ENCODE assay signal across 22 cellular contexts in genomic region chr4:2397596-2398379, GRCh38. TPM values are rescaled to one million over a fixed set of nuclear protein-coding genes. Genes with fewer than 3 reads are reported as not detected.
DNase-seq lines count a peak whose midpoint lies in the region; ATAC-seq, FAIRE-seq and TF ChIP-seq lines count a peak whose summit lies in the region.
"Had no signal": no experiment of that assay in that cellular context is flagged by ENCODE, and none has a peak within 500 bp of the region (broad histone marks: within the 10 kb centered on the region; RNA-seq: fewer than 3 reads in every experiment).

No MANE protein-coding gene starts in this region.

- peaks cover 22% of the 10 kb centered on the region for H3K79me1 ChIP-seq in mesenchymal stem cell (replicated peaks; ENCODE audit: low read length, poor library complexity, severe bottlenecking)

- H3K18ac ChIP-seq in mesenchymal stem cell (ENCODE audit: low read depth in 1 of 2, low read length in 2 of 2): no peak overlapping the region

- in situ Hi-C loops in K562 (cut with MboI): no loop called here

- BruUV-seq in K562 (replicated peaks; lab: Mats Ljungman, UMichigan): no TSS peak

- H2BK12ac ChIP-seq in mesenchymal stem cell (ENCODE audit: low read length in 2 of 2): no peak overlapping the region

- H3K9me3 ChIP-seq in K562 (replicated peaks; ENCODE audit: control insufficient read depth, insufficient read depth, low read depth, low read length) (no peaks in the 10 kb centered on the region), mesenchymal stem cell (ENCODE audit: control insufficient read depth, low read length) (no peaks in the 10 kb centered on the region), BE2C (no peaks in the 10 kb centered on the region)
- H3K9me3 ChIP-seq: A549 had no signal

- DNase-seq in natural killer cell (no peak), K562 (ENCODE audit: extremely low read depth in 1 of 4, low spot score in 3 of 4) (no peak), mesenchymal stem cell (no peak), BE2C (no peak), GM23338 (ENCODE audit: low spot score) (no peak), SK-N-DZ (ENCODE audit: low spot score) (no peak)
- DNase-seq in natural killer cell treated with Interleukin-12 subunit alpha and Interleukin-12 subunit beta and Interleukin-15 and Interleukin-18, amount 100 ng/mL, for 72 hours (ENCODE audit: low spot score): no peak
- no peak for DNase-seq in stimulated activated naive CD4-positive, alpha-beta T cell (lab: John Stamatoyannopoulos, UW)
- DNase-seq: AML-193; CD8-positive, alpha-beta memory T cell; COR-L47; DMS153; DMS79; H9 had no signal

- H3K4me2 ChIP-seq in K562 (ENCODE audit: insufficient read depth, low read length): no peak overlapping the region
- H3K4me2 ChIP-seq in mesenchymal stem cell (ENCODE audit: low read length, poor library complexity, severe bottlenecking): no peak overlapping the region
- H3K4me2 ChIP-seq in GM23338: no peak overlapping the region
- H3K4me2 ChIP-seq: A549, BLaER1 had no signal

- no peaks in the 10 kb centered on the region for H3F3A ChIP-seq in GM23338 (replicated peaks; ENCODE audit: low read depth)

- H3K4me1 ChIP-seq in K562 (replicated peaks in 1 of 2; ENCODE audit: control insufficient read depth in 2 of 2, insufficient read depth in 2 of 2, low read length in 2 of 2) (peaks cover 51 to 88% of the 10 kb centered on the region in 2 experiments), mesenchymal stem cell (ENCODE audit: control insufficient read depth, insufficient read depth, low read depth, low read length) (peaks cover 71% of the 10 kb centered on the region), BE2C (0 out of 2 replicates have a peak, but pooled peaks cover 3% of the 10 kb centered on the region), GM23338 (ENCODE audit: insufficient read depth) (peaks cover 25% of the 10 kb centered on the region)

- H3K36me3 ChIP-seq in K562 (ENCODE audit: control insufficient read depth, insufficient read depth, low read length) (peaks cover 12% of the 10 kb centered on the region; the same call in 1 of the 3 replicates), mesenchymal stem cell (ENCODE audit: control insufficient read depth in 1 of 2, insufficient read depth in 2 of 2, low read depth in 1 of 2, low read length in 2 of 2) (peaks cover 0 to 13% of the 10 kb centered on the region in 2 experiments), BE2C (no peaks in the 10 kb centered on the region), GM23338 (ENCODE audit: insufficient read depth) (no peaks in the 10 kb centered on the region)
- H3K36me3 ChIP-seq: BLaER1 had no signal

- no peak for ATAC-seq in natural killer cell
- ATAC-seq in natural killer cell treated with Interleukin-12 subunit alpha and Interleukin-12 subunit beta and Interleukin-15 and Interleukin-18, amount 100 ng/mL, for 72 hours: no peak
- ATAC-seq in K562: no peak
- ATAC-seq in GM23338: no peak
- ATAC-seq: GM12878, HepG2 had no signal

- no peak overlapping the region for H2BK120ac ChIP-seq in mesenchymal stem cell (ENCODE audit: low read depth, low read length)

- H3K27me3 ChIP-seq in K562 (ENCODE audit: control insufficient read depth in 2 of 2, insufficient read depth in 2 of 2, low read length in 2 of 2) (no peaks in the 10 kb centered on the region), mesenchymal stem cell (ENCODE audit: control insufficient read depth in 1 of 2, insufficient read depth in 1 of 2, low read length in 2 of 2) (peaks cover 0 to 33% of the 10 kb centered on the region in 2 experiments), BE2C (no peaks in the 10 kb centered on the region), GM23338 (ENCODE audit: insufficient read depth) (no peaks in the 10 kb centered on the region)

- H3K14ac ChIP-seq in mesenchymal stem cell (ENCODE audit: low read length in 2 of 2): no peak overlapping the region

- H4K91ac ChIP-seq in mesenchymal stem cell (ENCODE audit: low read length): peak overlapping the region; percentile 28

- CTCF ChIA-PET in K562 (lab: Yijun Ruan, JAX; ENCODE audit: low intra/inter-chr PET ratio): no interaction called here

- no peak for TF ChIP-seq POLR2A in K562 (conservative IDR thresholded peaks at IDR 0.05)

- H3K79me2 ChIP-seq in K562 (ENCODE audit: control insufficient read depth, insufficient read depth, low read length) (peaks cover 80% of the 10 kb centered on the region), GM23338 (replicated peaks; ENCODE audit: insufficient read depth) (no peaks in the 10 kb centered on the region)

- H4K20me1 ChIP-seq in K562 (replicated peaks; ENCODE audit: control insufficient read depth, insufficient read depth, low read length): no peaks in the 10 kb centered on the region
- H4K20me1 ChIP-seq in GM23338 (replicated peaks; ENCODE audit: insufficient read depth): no peaks in the 10 kb centered on the region

- no peaks in the 10 kb centered on the region for H3K9me3 Mint-ChIP-seq in natural killer cell
- H3K9me3 Mint-ChIP-seq in natural killer cell treated with Interleukin-12 subunit alpha and Interleukin-12 subunit beta and Interleukin-15 and Interleukin-18, amount 100 ng/mL, for 72 hours: no peaks in the 10 kb centered on the region
- H3K9me3 Mint-ChIP-seq in GM23338: no peaks in the 10 kb centered on the region
- H3K9me3 Mint-ChIP-seq: CD8-positive, alpha-beta memory T cell; H9 had no signal

- H3K9me1 ChIP-seq in K562 (ENCODE audit: control insufficient read depth, insufficient read depth, low read length): peaks cover 6% of the 10 kb centered on the region

- no peak overlapping the region for H3K4ac ChIP-seq in mesenchymal stem cell (ENCODE audit: low read depth in 1 of 2, low read length in 2 of 2)

- no peak overlapping the region for H2BK5ac ChIP-seq in mesenchymal stem cell (ENCODE audit: low read depth, low read length, poor library complexity, severe bottlenecking)

- H2AFZ ChIP-seq in K562 (ENCODE audit: low read depth, low read length) (no peak overlapping the region), mesenchymal stem cell (ENCODE audit: low read depth, low read length) (no peak overlapping the region), GM23338 (no peak overlapping the region)

- H3K27ac ChIP-seq in K562 (ENCODE audit: extremely low read depth, low read depth, low read length) (no peak overlapping the region), mesenchymal stem cell (ENCODE audit: low read length, poor library complexity, severe bottlenecking) (no peak overlapping the region), GM23338 (ENCODE audit: low read depth) (no peak overlapping the region)
- H3K27ac ChIP-seq: 22Rv1, A549, BLaER1 had no signal

- H3K9me2 ChIP-seq in GM23338 (ENCODE audit: insufficient read depth): no peaks in the 10 kb centered on the region

- H3K36me3 Mint-ChIP-seq in natural killer cell: no peaks in the 10 kb centered on the region
- H3K36me3 Mint-ChIP-seq in natural killer cell treated with Interleukin-12 subunit alpha and Interleukin-12 subunit beta and Interleukin-15 and Interleukin-18, amount 100 ng/mL, for 72 hours: no peaks in the 10 kb centered on the region
- no peaks in the 10 kb centered on the region for H3K36me3 Mint-ChIP-seq in GM23338 (ENCODE audit: low read depth)

- H3K4me1 Mint-ChIP-seq in natural killer cell (peaks cover 50 to 73% of the 10 kb centered on the region in 2 donors), GM23338 (peaks cover 36% of the 10 kb centered on the region)
- peaks cover 44 to 53% of the 10 kb centered on the region in 2 donors for H3K4me1 Mint-ChIP-seq in natural killer cell treated with Interleukin-12 subunit alpha and Interleukin-12 subunit beta and Interleukin-15 and Interleukin-18, amount 100 ng/mL, for 72 hours (ENCODE audit: low read depth in 2 of 2)

- FAIRE-seq in K562 (lab: Jason Lieb, UNC): no peak
- FAIRE-seq: A549, GM12878, H1, HepG2 had no signal

- H4K8ac ChIP-seq in mesenchymal stem cell (ENCODE audit: low read length): no peak overlapping the region

- no peak overlapping the region for H2BK15ac ChIP-seq in mesenchymal stem cell (ENCODE audit: low read depth, poor library complexity, severe bottlenecking)

- no peak for TF ChIP-seq EP300 in K562 (IDR thresholded peaks at IDR 0.05; ENCODE audit: low read length)

- H3K4me3 ChIP-seq in K562 (no peak overlapping the region), mesenchymal stem cell (ENCODE audit: insufficient read depth in 1 of 2, low read depth in 1 of 2, low read length in 2 of 2) (no peak overlapping the region), BE2C (ENCODE audit: low read depth, low read length) (no peak overlapping the region), GM23338 (no peak overlapping the region)
- H3K4me3 ChIP-seq: A549, BLaER1, GM12878 had no signal

- 79% methylated on average over 17 of the region's 20 CpGs for WGBS in K562 (ENCODE audit: insufficient coverage, low coverage, missing lambda C conversion rate)
- 83% methylated on average over 20 of the region's 20 CpGs for WGBS in mesenchymal stem cell

- POLR2A ChIA-PET in K562 (lab: Yijun Ruan, JAX): interaction anchor here (0.6 to 1.2 kb wide), 2 partner anchors 9 to 13 kb away, joined by 3 to 4 read pairs; no protein-coding TSS in a partner anchor

- H3K4me3 Mint-ChIP-seq in natural killer cell: peak overlapping the region; percentile 28
- no peak overlapping the region for H3K4me3 Mint-ChIP-seq in natural killer cell treated with Interleukin-12 subunit alpha and Interleukin-12 subunit beta and Interleukin-15 and Interleukin-18, amount 100 ng/mL, for 72 hours
- H3K4me3 Mint-ChIP-seq in GM23338: no peak overlapping the region
- H3K4me3 Mint-ChIP-seq: CD14-positive monocyte, H9 had no signal

- H3K23ac ChIP-seq in mesenchymal stem cell (ENCODE audit: low read length in 2 of 2): no peak overlapping the region

- H3K27me3 Mint-ChIP-seq in natural killer cell (ENCODE audit: low read depth in 2 of 2): no peaks in the 10 kb centered on the region
- no peaks in the 10 kb centered on the region for H3K27me3 Mint-ChIP-seq in natural killer cell treated with Interleukin-12 subunit alpha and Interleukin-12 subunit beta and Interleukin-15 and Interleukin-18, amount 100 ng/mL, for 72 hours
- H3K27me3 Mint-ChIP-seq in GM23338 (ENCODE audit: insufficient read depth, low read depth, poor library complexity): peaks cover 22% of the 10 kb centered on the region

- TF ChIP-seq CTCF in natural killer cell (IDR thresholded peaks at IDR 0.05) (no peak), K562 (IDR thresholded peaks at IDR 0.05 in 2 of 3, conservative IDR thresholded peaks at IDR 0.05 in 1 of 3; ENCODE audit: insufficient read depth in 2 of 3, low read depth in 1 of 3, low read length in 3 of 3) (no peak), BE2C (IDR thresholded peaks at IDR 0.05; ENCODE audit: low read depth, low read length) (no peak), GM23338 (conservative IDR thresholded peaks at IDR 0.05; ENCODE audit: low read depth in 2 of 2) (no peak)

- H2AK5ac ChIP-seq in mesenchymal stem cell (ENCODE audit: low read length, severe bottlenecking): peak overlapping the region; percentile 23

- peak overlapping the region; percentile 19 to 39 for H3K27ac Mint-ChIP-seq in natural killer cell
- H3K27ac Mint-ChIP-seq in natural killer cell treated with Interleukin-12 subunit alpha and Interleukin-12 subunit beta and Interleukin-15 and Interleukin-18, amount 100 ng/mL, for 72 hours: no peak overlapping the region
- H3K27ac Mint-ChIP-seq in GM23338: no peak overlapping the region
- H3K27ac Mint-ChIP-seq: CD14-positive monocyte, H9 had no signal

- H3K9ac ChIP-seq in K562 (ENCODE audit: insufficient read depth in 1 of 2, low read depth in 2 of 2, low read length in 2 of 2) (peak overlapping the region in 1 of 2 experiments; percentile 29; a peak in 2 of 4 replicates), mesenchymal stem cell (ENCODE audit: low read length) (no peak overlapping the region)
- H3K9ac ChIP-seq: BLaER1 had no signal

- TF ChIP-seq RAD21 in K562 (CRISPR knock-in tag; conservative IDR thresholded peaks at IDR 0.05 in 1 of 2, IDR thresholded peaks at IDR 0.05 in 1 of 2): no peak

- intact Hi-C loops in natural killer cell (cut with micrococcal nuclease) (no loop called here), K562 (cut with micrococcal nuclease) (no loop called here)

RNA-seq across cellular contexts. Expression of gene ZFYVE28, which starts 20.7 kb away (rescaled TPM):
- 100 to 1,000 TPM in 2 of 3 donors, 10 to 100 TPM in 1; 85.4 to 107 (median 104) TPM for total RNA-seq in natural killer cell
- total RNA-seq in natural killer cell treated with Interleukin-12 subunit alpha and Interleukin-12 subunit beta and Interleukin-15 and Interleukin-18, amount 100 ng/mL, for 72 hours: 10 to 100 TPM; 13.8 to 25.6 TPM
- total RNA-seq in K562 (2011; cell fraction: chromatin; rRNA removed; ENCODE audit: low replicate concordance): 99.5 and 128 TPM in 2 replicates
- total RNA-seq in K562 (2011; cell fraction: nucleolus; rRNA removed): 69.4 and 77.0 TPM in 2 replicates
- total RNA-seq in K562 (2011; cell fraction: nucleoplasm; rRNA removed): 69.0 and 126 TPM in 2 replicates
- 11.9 and 15.6 TPM in 2 replicates for total RNA-seq in K562 (2014; rRNA removed)
- total RNA-seq in K562 (2014; rRNA removed; fragmentation: Illumina TruSeq; extraction: Trizol): 5.0 and 6.1 TPM in 2 replicates
- 10.7 and 11.0 TPM in 2 replicates for total RNA-seq in K562 (2015; rRNA removed; fragmentation: Illumina TruSeq; extraction: Trizol)
- 24.8 and 25.1 TPM in 2 replicates for total RNA-seq in K562 (2021)
- polyA plus RNA-seq in K562 (2011; rRNA removed): 8.2 and 13.7 TPM in 2 replicates
- polyA plus RNA-seq in K562 (2011; cell fraction: cytosol; rRNA removed): 10.1 and 10.3 TPM in 2 replicates
- polyA plus RNA-seq in K562 (2011; cell fraction: nucleus; rRNA removed): 85.0 and 102 TPM in 2 replicates
- polyA plus RNA-seq in K562 (2012): 15.0 and 16.5 TPM in 2 replicates
- 8.9 and 10.3 TPM in 2 replicates for polyA plus RNA-seq in K562 (2014; fragmentation: Illumina TruSeq; extraction: Trizol)
- 1 to 10 TPM; 1.3 to 2.1 TPM for polyA plus RNA-seq in K562 (2014; fragmentation: Nextera tagmentation; extraction: Ambion mirVana)
- 16.2 and 20.0 TPM in 2 replicates for polyA plus RNA-seq in K562 (2014; rRNA removed)
- polyA minus RNA-seq in K562 (2011; rRNA and poly(A)+ RNA removed): 10.9 and 12.1 TPM in 2 replicates
- 7.9 and 11.7 TPM in 2 replicates for polyA minus RNA-seq in K562 (2011; cell fraction: cytosol; rRNA and poly(A)+ RNA removed)
- polyA minus RNA-seq in K562 (2011; cell fraction: nucleus; rRNA and poly(A)+ RNA removed): 20.1 and 25.1 TPM in 2 replicates
- polyA plus RNA-seq in mesenchymal stem cell (2013, experiment 1 of 2): 1.0 TPM
- polyA plus RNA-seq in mesenchymal stem cell (2013, experiment 2 of 2): 1.2 TPM
- polyA plus RNA-seq in BE2C (2012; ENCODE audit: insufficient read depth, insufficient read length, low read depth): 2.3 TPM
- total RNA-seq in GM23338 (2014; rRNA removed; shearing (Covaris generic)): 4.6 and 8.7 TPM in 2 replicates
- polyA plus RNA-seq in GM23338 (2016; fragmentation: Nextera tagmentation; extraction: Ambion mirVana): 1.8 and 2.6 TPM in 2 replicates
- 0.77 TPM in 1 of 2 replicates, not detected in the other for polyA plus RNA-seq in SK-N-DZ (2014; cell fraction: cytosol; rRNA removed)
- 0.91 TPM in 1 of 2 replicates, not detected in the other for polyA plus RNA-seq in SK-N-DZ (2014; cell fraction: nucleus; rRNA removed)

RNA-seq across cellular contexts. Expression of gene CFAP99, which starts 21.0 kb away (rescaled TPM):
- not detected for total RNA-seq in natural killer cell
- total RNA-seq in natural killer cell treated with Interleukin-12 subunit alpha and Interleukin-12 subunit beta and Interleukin-15 and Interleukin-18, amount 100 ng/mL, for 72 hours: not detected
- total RNA-seq in K562 (2011; cell fraction: chromatin; rRNA removed; ENCODE audit: low replicate concordance): 0.37 TPM in 1 of 2 replicates, not detected in the other
- total RNA-seq in K562 (2011; cell fraction: nucleolus; rRNA removed): 0.17 TPM in 1 of 2 replicates, not detected in the other
- 0.66 TPM in 1 of 2 replicates, not detected in the other for total RNA-seq in K562 (2011; cell fraction: nucleoplasm; rRNA removed)
- total RNA-seq in K562 (2014; rRNA removed): 0.12 TPM in 1 of 2 replicates, not detected in the other
- total RNA-seq in K562 (2014; rRNA removed; fragmentation: Illumina TruSeq; extraction: Trizol): not detected in 2 replicates
- total RNA-seq in K562 (2015; rRNA removed; fragmentation: Illumina TruSeq; extraction: Trizol): not detected in 2 replicates
- 0.18 and 0.22 TPM in 2 replicates for total RNA-seq in K562 (2021)
- 0.07 and 0.12 TPM in 2 replicates for polyA plus RNA-seq in K562 (2011; rRNA removed)
- polyA plus RNA-seq in K562 (2011; cell fraction: cytosol; rRNA removed): 0.07 and 0.12 TPM in 2 replicates
- polyA plus RNA-seq in K562 (2011; cell fraction: nucleus; rRNA removed): 0.11 and 0.24 TPM in 2 replicates
- polyA plus RNA-seq in K562 (2012): 0.23 and 0.32 TPM in 2 replicates
- 0.09 and 0.17 TPM in 2 replicates for polyA plus RNA-seq in K562 (2014; fragmentation: Illumina TruSeq; extraction: Trizol)
- polyA plus RNA-seq in K562 (2014; fragmentation: Nextera tagmentation; extraction: Ambion mirVana): not detected
- not detected in 2 replicates for polyA plus RNA-seq in K562 (2014; rRNA removed)
- polyA minus RNA-seq in K562 (2011; rRNA and poly(A)+ RNA removed): not detected in 2 replicates
- polyA minus RNA-seq in K562 (2011; cell fraction: cytosol; rRNA and poly(A)+ RNA removed): not detected in 2 replicates
- not detected in 2 replicates for polyA minus RNA-seq in K562 (2011; cell fraction: nucleus; rRNA and poly(A)+ RNA removed)
- polyA plus RNA-seq in mesenchymal stem cell (2013, experiment 1 of 2): 0.03 TPM
- polyA plus RNA-seq in mesenchymal stem cell (2013, experiment 2 of 2): not detected
- 0.54 TPM for polyA plus RNA-seq in BE2C (2012; ENCODE audit: insufficient read depth, insufficient read length, low read depth)
- total RNA-seq in GM23338 (2014; rRNA removed; shearing (Covaris generic)): not detected in 2 replicates
- not detected in 2 replicates for polyA plus RNA-seq in GM23338 (2016; fragmentation: Nextera tagmentation; extraction: Ambion mirVana)
- polyA plus RNA-seq in SK-N-DZ (2014; cell fraction: cytosol; rRNA removed): not detected in 2 replicates
- not detected in 2 replicates for polyA plus RNA-seq in SK-N-DZ (2014; cell fraction: nucleus; rRNA removed)
- total RNA-seq: G401, GM12878, H1, HepG2 had no signal
- polyA plus RNA-seq: CD8-positive, alpha-beta memory T cell; GM12878; H1; HepG2 had no signal

Comparison
In these comparisons a context has a peak if more than half of its experiments do, and no peak if none do; other contexts are left out.
1. H3K27ac Mint-ChIP-seq: peak in natural killer cell (2 of 2); none in natural killer cell treated with Interleukin-12 subunit alpha and Interleukin-12 subunit beta and Interleukin-15 and Interleukin-18, amount 100 ng/mL, for 72 hours (0 of 2) and GM23338 (single experiment).